23 cellular contexts compared by ENCODE assay signal in the genomic region with DNA sequence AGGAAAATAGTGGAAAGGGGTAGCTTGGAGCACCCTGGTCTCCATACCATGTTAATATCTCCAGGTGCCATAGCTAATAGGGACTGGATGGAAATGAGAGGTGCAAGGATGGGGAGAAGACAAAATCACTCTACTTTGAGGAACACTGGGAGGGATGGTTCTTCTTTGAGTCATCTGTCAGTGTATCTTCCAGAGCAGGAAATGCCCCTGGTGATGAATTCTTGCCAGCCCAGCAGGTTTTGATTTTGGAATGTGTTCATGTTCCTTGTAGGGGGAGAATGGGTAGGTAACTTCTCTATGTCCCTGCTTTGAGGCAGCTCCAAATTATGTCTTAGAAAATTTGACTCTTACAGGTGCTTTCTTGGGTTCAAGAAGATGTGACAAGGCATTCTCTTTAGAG.
DNase-seq lines count a peak whose midpoint lies in the region; ATAC-seq, FAIRE-seq and TF ChIP-seq lines count a peak whose summit lies in the region.
"Had no signal": no experiment of that assay in that cellular context is flagged by ENCODE, and none has a peak within 500 bp of the region (broad histone marks: within the 10 kb centered on the region; RNA-seq: fewer than 3 reads in every experiment).

No MANE protein-coding gene starts in this region.

- H3K4me1 ChIP-seq in GM23248 (ENCODE audit: insufficient read depth) (no peaks in the 10 kb centered on the region), PC-3 (ENCODE audit: insufficient read depth, low read length) (peaks cover 16% of the 10 kb centered on the region), upper lobe of right lung (no peaks in the 10 kb centered on the region)

- peak; percentile 45; the same call in 1 of the 2 replicates for ATAC-seq in PC-3
- no peak for ATAC-seq in activated CD8-positive, alpha-beta T cell treated with anti-CD3 and anti-CD28 coated beads, Interleukin-2, amount 10 ng/mL, durations not matched to agents 7 days and 5 days
- no peak for ATAC-seq in upper lobe of right lung
- ATAC-seq: Panc1, T-helper 17 cell had no signal

- H3K36me3 Mint-ChIP-seq in activated CD8-positive, alpha-beta T cell treated with anti-CD3 and anti-CD28 coated beads, Interleukin-2, amount 10 ng/mL, durations not matched to agents 7 days and 5 days (ENCODE audit: low read depth), result no peaks in the 10 kb centered on the region

- H3F3A ChIP-seq in GM23248 (ENCODE audit: insufficient read depth) (no peaks in the 10 kb centered on the region), PC-3 (ENCODE audit: low read length, unreplicated experiment) (no peaks in the 10 kb centered on the region)

- H3K9me2 ChIP-seq in GM23248 (ENCODE audit: insufficient read depth) (no peaks in the 10 kb centered on the region), PC-3 (replicated peaks; ENCODE audit: low read length) (no peaks in the 10 kb centered on the region)

- no peaks in the 10 kb centered on the region for H3K9me3 Mint-ChIP-seq in activated CD8-positive, alpha-beta T cell treated with anti-CD3 and anti-CD28 coated beads, Interleukin-2, amount 10 ng/mL, durations not matched to agents 7 days and 5 days (ENCODE audit: insufficient read depth)

- H2AFZ ChIP-seq in GM23248 (no peak overlapping the region), PC-3 (ENCODE audit: low read length) (no peak overlapping the region)

- H3K4me1 Mint-ChIP-seq in activated CD8-positive, alpha-beta T cell treated with anti-CD3 and anti-CD28 coated beads, Interleukin-2, amount 10 ng/mL, durations not matched to agents 7 days and 5 days (ENCODE audit: low read depth), result no peaks in the 10 kb centered on the region
- H3K4me1 Mint-ChIP-seq: T-helper 17 cell had no signal

- TF ChIP-seq CTCF in PC-3 (conservative IDR thresholded peaks at IDR 0.05; ENCODE audit: low read depth, low read length) (no peak), bronchial epithelial cell (IDR thresholded peaks at IDR 0.05; ENCODE audit: insufficient read depth, low read length, severe bottlenecking) (no peak), upper lobe of right lung (IDR thresholded peaks at IDR 0.05) (no peak)

- peak; percentile 14 for DNase-seq in A172 (ENCODE audit: low spot score)
- DNase-seq in GM23248, result peak; percentile 14
- DNase-seq in PC-3, result peak; percentile 67
- peak; percentile 49 for DNase-seq in bronchial epithelial cell (ENCODE audit: low read depth)
- DNase-seq in activated CD8-positive, alpha-beta T cell treated with anti-CD3 and anti-CD28 coated beads, Interleukin-2, amount 10 ng/mL, durations not matched to agents 7 days and 5 days, result no peak
- no peak for DNase-seq in DMS53 (lab: John Stamatoyannopoulos, UW)
- no peak for DNase-seq in D341Med (ENCODE audit: low spot score)
- DNase-seq in upper lobe of right lung, result no peak
- DNase-seq: AML-193, DMS79 treated with DMSO at 0.1 percent for 48 hours, GDM1, NCI-H1092 treated with DMSO at 0.1 percent for 48 hours, NCI-H146, NCI-H2029, NCI-H2227 treated with DMSO at 0.1 percent for 48 hours, NCI-H510A treated with DMSO at 0.1 percent for 48 hours, NCI-H748 treated with DMSO at 0.1 percent for 48 hours, SHP77, SW 1271, T-helper 17 cell had no signal

- in situ Hi-C loops in GM23248 (cut with MboI), result no loop called here

- no peak overlapping the region for H3K27ac Mint-ChIP-seq in activated CD8-positive, alpha-beta T cell treated with anti-CD3 and anti-CD28 coated beads, Interleukin-2, amount 10 ng/mL, durations not matched to agents 7 days and 5 days
- H3K27ac Mint-ChIP-seq: T-helper 17 cell had no signal

- H3K27ac ChIP-seq in GM23248 (no peak overlapping the region), PC-3 (ENCODE audit: low read length) (no peak overlapping the region), upper lobe of right lung (no peak overlapping the region)
- H3K27ac ChIP-seq: 22Rv1, C4-2B had no signal

- BruUV-seq in PC-3 (replicated peaks; lab: Mats Ljungman, UMichigan), result no TSS peak

- H3K27me3 Mint-ChIP-seq in activated CD8-positive, alpha-beta T cell treated with anti-CD3 and anti-CD28 coated beads, Interleukin-2, amount 10 ng/mL, durations not matched to agents 7 days and 5 days (ENCODE audit: low read depth), result no peaks in the 10 kb centered on the region
- H3K27me3 Mint-ChIP-seq: T-helper 17 cell had no signal

- CTCF ChIA-PET in PC-3 (lab: Charles Lee), result no interaction called here
- CTCF ChIA-PET in activated CD8-positive, alpha-beta T cell treated with anti-CD3 and anti-CD28 coated beads, Interleukin-2, amount 10 ng/mL, durations not matched to agents 7 days and 5 days (lab: Charles Lee), result no interaction called here

- H3K36me3 ChIP-seq in GM23248 (ENCODE audit: low read depth) (no peaks in the 10 kb centered on the region), PC-3 (ENCODE audit: low read depth, low read length) (no peaks in the 10 kb centered on the region), bronchial epithelial cell (ENCODE audit: control insufficient read depth, insufficient read depth, low read length) (no peaks in the 10 kb centered on the region), upper lobe of right lung (no peaks in the 10 kb centered on the region)

- intact Hi-C loops in PC-3 (cut with micrococcal nuclease), result no loop called here
- intact Hi-C loops in upper lobe of right lung (cut with DNase I), result no loop called here

- POLR2A ChIA-PET in PC-3 (lab: Charles Lee; ENCODE audit: unreplicated experiment), result no interaction called here
- POLR2A ChIA-PET in activated CD8-positive, alpha-beta T cell treated with anti-CD3 and anti-CD28 coated beads, Interleukin-2, amount 10 ng/mL, durations not matched to agents 7 days and 5 days (lab: Charles Lee), result no interaction called here

- no peak overlapping the region for H3K4me2 ChIP-seq in GM23248 (ENCODE audit: unreplicated experiment)
- no peak overlapping the region; the same call in 1 of the 2 replicates for H3K4me2 ChIP-seq in PC-3 (ENCODE audit: low read length)

- no peak overlapping the region for H3K4me3 Mint-ChIP-seq in activated CD8-positive, alpha-beta T cell treated with anti-CD3 and anti-CD28 coated beads, Interleukin-2, amount 10 ng/mL, durations not matched to agents 7 days and 5 days
- H3K4me3 Mint-ChIP-seq: T-helper 17 cell had no signal

- H3K27me3 ChIP-seq in GM23248 (replicated peaks; ENCODE audit: insufficient read depth) (no peaks in the 10 kb centered on the region), PC-3 (ENCODE audit: low read length) (no peaks in the 10 kb centered on the region), bronchial epithelial cell (ENCODE audit: control insufficient read depth, insufficient read depth, low read length) (no peaks in the 10 kb centered on the region), upper lobe of right lung (no peaks in the 10 kb centered on the region)

- H3K4me3 ChIP-seq in GM23248 (no peak overlapping the region), PC-3 (ENCODE audit: low read length) (no peak overlapping the region), bronchial epithelial cell (ENCODE audit: low read depth, low read length) (no peak overlapping the region), upper lobe of right lung (no peak overlapping the region)

- no peaks in the 10 kb centered on the region for H4K20me1 ChIP-seq in GM23248 (ENCODE audit: insufficient read depth)
- no peaks in the 10 kb centered on the region for H4K20me1 ChIP-seq in PC-3 (ENCODE audit: low read length)

- no peaks in the 10 kb centered on the region for H3K79me2 ChIP-seq in GM23248 (ENCODE audit: insufficient read depth)
- no peaks in the 10 kb centered on the region for H3K79me2 ChIP-seq in PC-3 (ENCODE audit: low read length)

- no peak for FAIRE-seq in bronchial epithelial cell (lab: Jason Lieb, UNC)

- H3K9me3 ChIP-seq in GM23248 (ENCODE audit: low read depth) (no peaks in the 10 kb centered on the region), PC-3 (ENCODE audit: low read length) (no peaks in the 10 kb centered on the region), upper lobe of right lung (no peaks in the 10 kb centered on the region)

- H3K9ac ChIP-seq in GM23248 (no peak overlapping the region), PC-3 (ENCODE audit: low read length) (no peak overlapping the region)

Comparison
In these comparisons a context has a peak if more than half of its experiments do, and no peak if none do; other contexts are left out.
1. DNase-seq: peak in A172 (single experiment), GM23248 (single experiment), PC-3 (single experiment) and bronchial epithelial cell (single experiment); none in activated CD8-positive, alpha-beta T cell treated with anti-CD3 and anti-CD28 coated beads, Interleukin-2, amount 10 ng/mL, durations not matched to agents 7 days and 5 days (single experiment), DMS53 (single experiment), D341Med (single experiment) and upper lobe of right lung (single experiment).